Comparison of ENCODE assay signal across 8 cellular contexts in genomic region chr20:18287915-18288747, GRCh38. TPM values are rescaled to one million over a fixed set of nuclear protein-coding genes. Genes with fewer than 3 reads are reported as not detected.
DNase-seq lines count a peak whose midpoint lies in the region; ATAC-seq and TF ChIP-seq lines count a peak whose summit lies in the region.

TSS of gene ZNF133 (plus strand) at chr20:18288527. CDS start at chr20:18305687, 17,160 bp downstream.

- DNase-seq in NCI-H1105 treated with DMSO at 0.1 percent for 48 hours (lab: John Stamatoyannopoulos, UW) (peak; percentile 93), SKM-1 treated with dmso at 0.1 percent for 144 hours (lab: John Stamatoyannopoulos, UW; ENCODE audit: unreplicated experiment) (peak; percentile 51), Right ventricle myocardium inferior (ENCODE audit: missing footprints) (peak; percentile 98), ovary (peak; percentile 95 to 98 (median 96))
- DNase-seq in activated naive CD8-positive, alpha-beta T cell treated with anti-CD3 and anti-CD28 coated beads, Interleukin-2, amount 10 ng/mL, durations not matched to agents 7 days and 5 days = peak; percentile 99

- TF ChIP-seq EP300 in ovary (IDR thresholded peaks at IDR 0.05) = no peak

- TF ChIP-seq CTCF in GM12872 (IDR thresholded peaks at IDR 0.05; ENCODE audit: insufficient read depth, low read depth, low read length) (0 out of 3 replicates have a peak, but pooled peaks have one; percentile 15), ovary (IDR thresholded peaks at IDR 0.05) (peak in 1 of 3 donors; percentile 8)

- H3K9me3 ChIP-seq in ovary (no peaks in the 10 kb centered on the region), thymus (ENCODE audit: control insufficient read depth) (peaks cover 4% of the 10 kb centered on the region)

- ATAC-seq in HG02678 (IDR thresholded peaks at IDR 0.05; ENCODE audit: unreplicated experiment) (peak; percentile 98), Right ventricle myocardium inferior (peak; percentile 99)
- peak; percentile 98 for ATAC-seq in activated naive CD8-positive, alpha-beta T cell treated with anti-CD3 and anti-CD28 coated beads, Interleukin-2, amount 10 ng/mL, durations not matched to agents 7 days and 5 days (ENCODE audit: low read depth)

- H3K36me3 Mint-ChIP-seq in activated naive CD8-positive, alpha-beta T cell treated with anti-CD3 and anti-CD28 coated beads, Interleukin-2, amount 10 ng/mL, durations not matched to agents 7 days and 5 days = peaks cover 16% of the 10 kb centered on the region

- H3K4me3 ChIP-seq in ovary (peak within 1 kb of the TSS; percentile 72), thymus (ENCODE audit: low read length) (peak within 1 kb of the TSS; percentile 78)

- POLR2A ChIA-PET in activated naive CD8-positive, alpha-beta T cell treated with anti-CD3 and anti-CD28 coated beads, Interleukin-2, amount 10 ng/mL, durations not matched to agents 7 days and 5 days (lab: Charles Lee) = interaction anchor here (0.6 to 3.1 kb wide), 7 partner anchors 9 to 1763 kb away, joined by 3 to 24 read pairs (median 4); partner anchors contain the start of genes CRNKL1, KAT14, MGME1 and PET117

- intact Hi-C loops in Right ventricle myocardium inferior (cut with DNase I) = loop anchor here (2.0 to 5.0 kb wide), 3 partner anchors 151 to 219 kb away; partner anchors contain the start of genes DZANK1, KAT14, PET117 and POLR3F
- intact Hi-C loops in ovary (cut with DNase I) = loop anchor here in 1 of 4 donors (10.0 kb wide), 1 partner anchor 177 kb away; the partner anchor contains the start of genes DZANK1 and POLR3F

- H3K4me1 ChIP-seq in ovary (ENCODE audit: insufficient read depth) (peaks cover 10% of the 10 kb centered on the region), thymus (ENCODE audit: control insufficient read depth, insufficient read depth, low read length) (peaks cover 10% of the 10 kb centered on the region)

- H3K27me3 ChIP-seq in ovary = no peaks in the 10 kb centered on the region
- H3K27me3 ChIP-seq in thymus (ENCODE audit: control insufficient read depth, insufficient read depth) = no peaks in the 10 kb centered on the region

- H3K4me1 Mint-ChIP-seq in activated naive CD8-positive, alpha-beta T cell treated with anti-CD3 and anti-CD28 coated beads, Interleukin-2, amount 10 ng/mL, durations not matched to agents 7 days and 5 days = peaks cover 10% of the 10 kb centered on the region

- H3K36me3 ChIP-seq in ovary (no peaks in the 10 kb centered on the region), thymus (ENCODE audit: control insufficient read depth, insufficient read depth) (no peaks in the 10 kb centered on the region)

- H3K27ac ChIP-seq in ovary = peak within 1 kb of the TSS; percentile 66 to 95
- H3K27ac ChIP-seq in thymus (ENCODE audit: low read depth) = peak within 1 kb of the TSS; percentile 91

- H3K27ac Mint-ChIP-seq in activated naive CD8-positive, alpha-beta T cell treated with anti-CD3 and anti-CD28 coated beads, Interleukin-2, amount 10 ng/mL, durations not matched to agents 7 days and 5 days = peak within 1 kb of the TSS; percentile 99

- peaks cover 12% of the 10 kb centered on the region for H3K9me3 Mint-ChIP-seq in activated naive CD8-positive, alpha-beta T cell treated with anti-CD3 and anti-CD28 coated beads, Interleukin-2, amount 10 ng/mL, durations not matched to agents 7 days and 5 days

- H3K4me3 Mint-ChIP-seq in activated naive CD8-positive, alpha-beta T cell treated with anti-CD3 and anti-CD28 coated beads, Interleukin-2, amount 10 ng/mL, durations not matched to agents 7 days and 5 days = peak within 1 kb of the TSS; percentile 85

- H3K27me3 Mint-ChIP-seq in activated naive CD8-positive, alpha-beta T cell treated with anti-CD3 and anti-CD28 coated beads, Interleukin-2, amount 10 ng/mL, durations not matched to agents 7 days and 5 days = peaks cover 13% of the 10 kb centered on the region

- WGBS in ovary, 3 donors = 0 to 1% (median 0%) methylated on average over 60 to 63 of the region's 63 CpGs
- WGBS in thymus = under 1% methylated on average over 63 of the region's 63 CpGs

- peak; percentile 80 for TF ChIP-seq POLR2A in ovary (IDR thresholded peaks at IDR 0.05)

RNA-seq across cellular contexts. Expression of gene ZNF133, which starts in this region (rescaled TPM):
- total RNA-seq in activated naive CD8-positive, alpha-beta T cell treated with anti-CD3 and anti-CD28 coated beads, Interleukin-2, amount 10 ng/mL, durations not matched to agents 7 days and 5 days = 1 to 10 TPM; 9.2 TPM
- 7.6 TPM for total RNA-seq in Right ventricle myocardium inferior
- 10 to 100 TPM; 13.4 to 20.0 (median 15.1) TPM for total RNA-seq in ovary
- polyA plus RNA-seq in ovary = 10 to 100 TPM; 12.8 to 13.6 TPM
- 15.9 TPM for polyA plus RNA-seq in thymus

Comparison
In these comparisons a context has a peak if more than half of its experiments do, and no peak if none do; other contexts are left out.
1. Peak in every context shown above with its lines: DNase-seq, ATAC-seq, H3K4me3 ChIP-seq and H3K27ac ChIP-seq.